ENCODE assay signal across 22 cellular contexts in genomic region chr1:246417813-246418564, GRCh38.
DNase-seq lines count a peak whose midpoint lies in the region; ATAC-seq, FAIRE-seq and TF ChIP-seq lines count a peak whose summit lies in the region.
"Had no signal": no experiment of that assay in that cellular context is flagged by ENCODE, and none has a peak within 500 bp of the region (broad histone marks: within the 10 kb centered on the region; RNA-seq: fewer than 3 reads in every experiment).

No MANE protein-coding gene starts in this region.

- TF ChIP-seq CTCF in A673 (conservative IDR thresholded peaks at IDR 0.05; ENCODE audit: low read depth, low read length): 0 out of 2 replicates have a peak, but pooled peaks have one; percentile 14
- TF ChIP-seq CTCF in GM12878 (IDR thresholded peaks at IDR 0.05 in 2 of 3, conservative IDR thresholded peaks at IDR 0.05 in 1 of 3; ENCODE audit: control insufficient read depth in 2 of 3, extremely low read depth in 1 of 3, insufficient read depth in 1 of 3, low read depth in 3 of 3, low read length in 3 of 3): no peak
- TF ChIP-seq CTCF in HepG2 (CRISPR knock-in tag; IDR thresholded peaks at IDR 0.05): no peak

- H3K4me3 ChIP-seq in A673 (ENCODE audit: low read depth, low read length, poor library complexity, severe bottlenecking): no peak overlapping the region
- no peak overlapping the region for H3K4me3 ChIP-seq in GM12878
- H3K4me3 ChIP-seq in HepG2 (replicated peaks in 1 of 3; ENCODE audit: insufficient read depth in 1 of 3, low read depth in 2 of 3, low read length in 3 of 3): no peak overlapping the region
- H3K4me3 ChIP-seq: esophagus muscularis mucosa, vagina had no signal

- no peaks in the 10 kb centered on the region for H3K27me3 ChIP-seq in A673 (replicated peaks; ENCODE audit: insufficient read depth, low read depth, low read length, poor library complexity)
- H3K27me3 ChIP-seq in GM12878 (replicated peaks in 1 of 2; ENCODE audit: control insufficient read depth in 2 of 2, insufficient read depth in 2 of 2, low read length in 1 of 2): no peaks in the 10 kb centered on the region
- H3K27me3 ChIP-seq in HepG2 (ENCODE audit: control insufficient read depth in 1 of 2, insufficient read depth in 2 of 2, low read length in 2 of 2): no peaks in the 10 kb centered on the region
- H3K27me3 ChIP-seq: esophagus muscularis mucosa, vagina had no signal

- BruUV-seq in A673 (replicated peaks; lab: Mats Ljungman, UMichigan) (no TSS peak), GM12878 (replicated peaks; lab: Mats Ljungman, UMichigan) (no TSS peak), HepG2 (replicated peaks; lab: Mats Ljungman, UMichigan) (no TSS peak)

- intact Hi-C loops in A673 (cut with micrococcal nuclease; ENCODE audit: unreplicated experiment) (no loop called here), GM12878 (cut with micrococcal nuclease; ENCODE audit: unreplicated experiment) (no loop called here), HepG2 (cut with micrococcal nuclease; ENCODE audit: unreplicated experiment) (no loop called here)

- RAD21 ChIA-PET in GM12878 (lab: Charles Lee; ENCODE audit: unreplicated experiment): interaction anchor here (0.7 kb wide), 1 partner anchor 72 kb away, joined by 3 read pairs; no protein-coding TSS in a partner anchor

- in situ Hi-C loops in GM12878 (cut with MboI): no loop called here
- in situ Hi-C loops in HepG2 (cut with HindIII; ENCODE audit: extremely low pct_ligation_motif_present, low pct_unique_long_range_greater_than_20kb): no loop called here

- no peak for TF ChIP-seq EP300 in GM12878 (IDR thresholded peaks at IDR 0.05; ENCODE audit: borderline replicate concordance in 1 of 2, control insufficient read depth in 1 of 2, low read depth in 2 of 2, low read length in 2 of 2)
- no peak for TF ChIP-seq EP300 in HepG2 (IDR thresholded peaks at IDR 0.05; ENCODE audit: low read depth in 2 of 2, low read length in 2 of 2)
- TF ChIP-seq EP300 in HepG2 (CRISPR knock-in tag; IDR thresholded peaks at IDR 0.05; ENCODE audit: borderline replicate concordance): no peak

- H2AFZ ChIP-seq in GM12878 (ENCODE audit: control insufficient read depth, low read depth, low read length) (no peak overlapping the region), HepG2 (ENCODE audit: low read length) (no peak overlapping the region)

- CTCF ChIA-PET in A673 (lab: Charles Lee): no interaction called here
- CTCF ChIA-PET in GM12878 (lab: Yijun Ruan, JAX): no interaction called here
- CTCF ChIA-PET in HepG2 (lab: Yijun Ruan, JAX; ENCODE audit: low intra/inter-chr PET ratio, low total read pairs): no interaction called here

- SMC1A ChIA-PET in GM12878 (lab: Charles Lee; ENCODE audit: uncharacterized antibody, unreplicated experiment): interaction anchor here (0.6 kb wide), 1 partner anchor 147 kb away, joined by 3 read pairs; no protein-coding TSS in a partner anchor

- POLR2A ChIA-PET in A673 (lab: Charles Lee; ENCODE audit: low non-redundant PET): no interaction called here
- POLR2A ChIA-PET in GM12878 (lab: Charles Lee): no interaction called here
- POLR2A ChIA-PET in HepG2 (lab: Yijun Ruan, JAX): no interaction called here

- no peak overlapping the region for H3K4me2 ChIP-seq in GM12878 (ENCODE audit: control insufficient read depth, insufficient read depth)
- H3K4me2 ChIP-seq in HepG2 (ENCODE audit: low read depth, low read length): no peak overlapping the region

- no peaks in the 10 kb centered on the region for H3K36me3 ChIP-seq in A673 (ENCODE audit: insufficient read depth, low read length, poor library complexity, severe bottlenecking)
- no peaks in the 10 kb centered on the region; a peak in 2 of 4 replicates for H3K36me3 ChIP-seq in GM12878 (ENCODE audit: control insufficient read depth in 2 of 2, insufficient read depth in 2 of 2, low read length in 1 of 2)
- H3K36me3 ChIP-seq in HepG2 (replicated peaks in 1 of 2; ENCODE audit: control insufficient read depth in 1 of 2, insufficient read depth in 2 of 2, low read length in 2 of 2): no peaks in the 10 kb centered on the region
- H3K36me3 ChIP-seq: esophagus muscularis mucosa, vagina had no signal

- no peak for FAIRE-seq in GM12878 (lab: Jason Lieb, UNC)
- no peak for FAIRE-seq in HepG2 (lab: Jason Lieb, UNC)

- WGBS in GM12878 (ENCODE audit: insufficient coverage, insufficient replicate concordance, low lambda C conversion rate, missing lambda C conversion rate): 90% methylated on average over 6 of the region's 6 CpGs
- whole genome bisulfite sequencing in HepG2 (ENCODE audit: low lambda C conversion rate): 97% methylated on average over 6 of the region's 6 CpGs

- ATAC-seq in GM18907 (IDR thresholded peaks at IDR 0.05; ENCODE audit: unreplicated experiment) (peak; percentile 69), HG03196 (IDR thresholded peaks at IDR 0.05; ENCODE audit: unreplicated experiment) (peak; percentile 65), GM12878 (peak; percentile 55), HepG2 (no peak)
- ATAC-seq: right cardiac atrium had no signal

- TF ChIP-seq RAD21 in GM12878 (IDR thresholded peaks at IDR 0.05; ENCODE audit: insufficient read depth, low read depth, low read length): no peak
- no peak for TF ChIP-seq RAD21 in HepG2 (CRISPR knock-in tag; IDR thresholded peaks at IDR 0.05)

- TF ChIP-seq POLR2A in GM12878 (IDR thresholded peaks at IDR 0.05; ENCODE audit: low read depth, low read length) (no peak), HepG2 (IDR thresholded peaks at IDR 0.05; ENCODE audit: insufficient read depth in 1 of 2, low read depth in 2 of 2, low read length in 2 of 2) (no peak)

- H4K20me1 ChIP-seq in GM12878 (ENCODE audit: control insufficient read depth, insufficient read depth) (no peaks in the 10 kb centered on the region), HepG2 (ENCODE audit: insufficient read depth, low read length) (no peaks in the 10 kb centered on the region)

- DNase-seq in A673 (ENCODE audit: low spot score): no peak
- no peak for DNase-seq in GM12878 (ENCODE audit: low read depth, low spot score)
- DNase-seq in HT-29 (ENCODE audit: low spot score): no peak
- no peak for DNase-seq in HepG2 (ENCODE audit: low spot score)
- DNase-seq in stimulated activated naive CD4-positive, alpha-beta T cell (lab: John Stamatoyannopoulos, UW): no peak
- DNase-seq in stimulated activated CD4-positive, alpha-beta T cell treated with anti-CD3 and anti-CD28 coated beads, Interleukin-4, amount 100 ng/mL, for 24 hours: no peak
- DNase-seq: ACHN; activated CD4-positive, alpha-beta memory T cell treated with anti-CD3 and anti-CD28 coated beads, Interleukin-2, amount 10 ng/mL, durations not matched to agents 7 days and 5 days; activated CD4-positive, CD25-positive, alpha-beta regulatory T cell; activated naive CD4-positive, alpha-beta T cell treated with anti-CD3 and anti-CD28 coated beads for 36 hours; aorta; DMS153; effector memory CD4-positive, alpha-beta T cell; GF-D8; NCI-H1048; NCI-H2081 treated with DMSO at 0.1 percent for 48 hours; right cardiac atrium had no signal

- H3K4me1 ChIP-seq in A673 (ENCODE audit: insufficient read depth, low read length, poor library complexity, severe bottlenecking) (peaks cover 8% of the 10 kb centered on the region), GM12878 (ENCODE audit: control insufficient read depth, insufficient read depth, low read length) (no peaks in the 10 kb centered on the region), HepG2 (ENCODE audit: insufficient read depth, low read length) (no peaks in the 10 kb centered on the region)
- H3K4me1 ChIP-seq: esophagus muscularis mucosa, vagina had no signal

- H3K9ac ChIP-seq in GM12878 (ENCODE audit: control insufficient read depth, insufficient read depth, low read length) (no peak overlapping the region), HepG2 (ENCODE audit: insufficient read depth, low read depth, low read length) (no peak overlapping the region)

- H3K9me3 ChIP-seq in A673 (ENCODE audit: low read depth, low read length, poor library complexity, severe bottlenecking) (no peaks in the 10 kb centered on the region), GM12878 (replicated peaks; ENCODE audit: control insufficient read depth, insufficient read depth, low read length) (peaks cover 3% of the 10 kb centered on the region), HepG2 (ENCODE audit: low read length) (peaks cover 6% of the 10 kb centered on the region; the same call in 1 of the 2 replicates)
- H3K9me3 ChIP-seq: esophagus muscularis mucosa, vagina had no signal

- H3K27ac ChIP-seq in A673 (ENCODE audit: low read depth, low read length, poor library complexity, severe bottlenecking) (no peak overlapping the region), GM12878 (ENCODE audit: control insufficient read depth, insufficient read depth) (no peak overlapping the region), HepG2 (ENCODE audit: extremely low read length, insufficient read depth, low read length) (no peak overlapping the region)
- H3K27ac ChIP-seq: C4-2B, esophagus muscularis mucosa, vagina had no signal

- no peaks in the 10 kb centered on the region for H3K79me2 ChIP-seq in GM12878 (ENCODE audit: control insufficient read depth, insufficient read depth, low read length)
- H3K79me2 ChIP-seq in HepG2 (ENCODE audit: insufficient read depth, low read length): no peaks in the 10 kb centered on the region

TF ChIP-seq in GM12878, 131 proteins besides CTCF, POLR2A, EP300 and RAD21 (continues in another document):
- no peak for TF ChIP-seq SUPT20H (IDR thresholded peaks at IDR 0.05; ENCODE audit: borderline replicate concordance, control insufficient read depth, low read depth, low read length)

TF ChIP-seq in HepG2, 621 proteins besides CTCF, POLR2A, EP300 and RAD21 (continues in another document):
- TF ChIP-seq ZNF614 (CRISPR knock-in tag; IDR thresholded peaks at IDR 0.05; ENCODE audit: borderline replicate concordance): no peak
- TF ChIP-seq HMG20A (CRISPR knock-in tag; IDR thresholded peaks at IDR 0.05; ENCODE audit: borderline replicate concordance): no peak
- TF ChIP-seq, protein P1, sequence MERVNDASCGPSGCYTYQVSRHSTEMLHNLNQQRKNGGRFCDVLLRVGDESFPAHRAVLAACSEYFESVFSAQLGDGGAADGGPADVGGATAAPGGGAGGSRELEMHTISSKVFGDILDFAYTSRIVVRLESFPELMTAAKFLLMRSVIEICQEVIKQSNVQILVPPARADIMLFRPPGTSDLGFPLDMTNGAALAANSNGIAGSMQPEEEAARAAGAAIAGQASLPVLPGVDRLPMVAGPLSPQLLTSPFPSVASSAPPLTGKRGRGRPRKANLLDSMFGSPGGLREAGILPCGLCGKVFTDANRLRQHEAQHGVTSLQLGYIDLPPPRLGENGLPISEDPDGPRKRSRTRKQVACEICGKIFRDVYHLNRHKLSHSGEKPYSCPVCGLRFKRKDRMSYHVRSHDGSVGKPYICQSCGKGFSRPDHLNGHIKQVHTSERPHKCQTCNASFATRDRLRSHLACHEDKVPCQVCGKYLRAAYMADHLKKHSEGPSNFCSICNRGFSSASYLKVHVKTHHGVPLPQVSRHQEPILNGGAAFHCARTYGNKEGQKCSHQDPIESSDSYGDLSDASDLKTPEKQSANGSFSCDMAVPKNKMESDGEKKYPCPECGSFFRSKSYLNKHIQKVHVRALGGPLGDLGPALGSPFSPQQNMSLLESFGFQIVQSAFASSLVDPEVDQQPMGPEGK (CRISPR knock-in tag; IDR thresholded peaks at IDR 0.05): no peak
- no peak for TF ChIP-seq NFRKB (IDR thresholded peaks at IDR 0.05)
- TF ChIP-seq HDAC2 (CRISPR knock-in tag; IDR thresholded peaks at IDR 0.05): no peak
- TF ChIP-seq ZNF335 (CRISPR knock-in tag; IDR thresholded peaks at IDR 0.05): no peak
- TF ChIP-seq THYN1 (CRISPR knock-in tag; IDR thresholded peaks at IDR 0.05; ENCODE audit: borderline replicate concordance, low read depth): no peak
